Comparison of ENCODE assay signal across 36 cellular contexts in the genomic region with DNA sequence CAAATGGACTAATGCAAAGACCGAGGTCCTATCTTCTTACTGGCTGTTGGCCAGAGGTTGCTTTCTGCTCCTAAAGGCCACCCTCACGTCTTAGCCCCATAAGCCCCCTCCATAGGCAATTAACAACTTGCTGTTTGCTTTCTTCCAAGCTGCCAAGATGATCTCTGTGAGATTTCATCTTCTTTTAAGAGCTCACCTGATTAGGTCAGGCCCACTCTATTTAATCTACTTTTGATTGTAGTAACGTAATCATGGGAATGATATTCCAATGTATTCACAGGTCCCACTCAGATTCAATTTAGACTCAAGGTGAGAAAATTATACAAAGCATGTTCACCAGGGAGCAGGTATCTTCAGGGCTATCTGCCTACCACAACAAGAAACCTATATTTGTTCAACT.
"Had no signal": no experiment of that assay in that cellular context is flagged by ENCODE, and none has a peak within 500 bp of the region (broad histone marks: within the 10 kb centered on the region; RNA-seq: fewer than 3 reads in every experiment).

No MANE protein-coding gene starts in this region.

- H3K4me3 ChIP-seq: MG63 had no signal

- DNase-seq: Karpas-422, Kasumi-1, MG63, MM.1S, MV-4-11, NCI-H1048, NCI-H1092, NCI-H1092 treated with DMSO at 0.1 percent for 48 hours, NCI-H1105, NCI-H1105 treated with DMSO at 0.1 percent for 48 hours, NCI-H1417, NCI-H1417 treated with DMSO at 0.1 percent for 48 hours, NCI-H1436, NCI-H1436 treated with DMSO at 0.1 percent for 48 hours, NCI-H146, NCI-H1694, NCI-H1694 treated with DMSO at 0.1 percent for 48 hours, NCI-H187, NCI-H187 treated with DMSO at 0.1 percent for 48 hours, NCI-H1930, NCI-H2029, NCI-H2029 treated with DMSO at 0.1 percent for 48 hours, NCI-H2081, NCI-H2081 treated with DMSO at 0.1 percent for 48 hours, NCI-H2107, NCI-H2171, NCI-H2171 treated with DMSO at 0.1 percent for 48 hours, NCI-H2227 treated with DMSO at 0.1 percent for 48 hours, NCI-H226, NCI-H345, NCI-H446, NCI-H446 treated with DMSO at 0.1 percent for 48 hours, NCI-H510A, NCI-H510A treated with DMSO at 0.1 percent for 48 hours, NCI-H524, NCI-H524 treated with DMSO at 0.1 percent for 48 hours had no signal

- H3K9me3 ChIP-seq: MG63 had no signal

- H3K27me3 ChIP-seq: MG63 had no signal

- H3K36me3 ChIP-seq: MG63 had no signal
